Comparison of ENCODE assay signal across 14 cellular contexts in the genomic region with DNA sequence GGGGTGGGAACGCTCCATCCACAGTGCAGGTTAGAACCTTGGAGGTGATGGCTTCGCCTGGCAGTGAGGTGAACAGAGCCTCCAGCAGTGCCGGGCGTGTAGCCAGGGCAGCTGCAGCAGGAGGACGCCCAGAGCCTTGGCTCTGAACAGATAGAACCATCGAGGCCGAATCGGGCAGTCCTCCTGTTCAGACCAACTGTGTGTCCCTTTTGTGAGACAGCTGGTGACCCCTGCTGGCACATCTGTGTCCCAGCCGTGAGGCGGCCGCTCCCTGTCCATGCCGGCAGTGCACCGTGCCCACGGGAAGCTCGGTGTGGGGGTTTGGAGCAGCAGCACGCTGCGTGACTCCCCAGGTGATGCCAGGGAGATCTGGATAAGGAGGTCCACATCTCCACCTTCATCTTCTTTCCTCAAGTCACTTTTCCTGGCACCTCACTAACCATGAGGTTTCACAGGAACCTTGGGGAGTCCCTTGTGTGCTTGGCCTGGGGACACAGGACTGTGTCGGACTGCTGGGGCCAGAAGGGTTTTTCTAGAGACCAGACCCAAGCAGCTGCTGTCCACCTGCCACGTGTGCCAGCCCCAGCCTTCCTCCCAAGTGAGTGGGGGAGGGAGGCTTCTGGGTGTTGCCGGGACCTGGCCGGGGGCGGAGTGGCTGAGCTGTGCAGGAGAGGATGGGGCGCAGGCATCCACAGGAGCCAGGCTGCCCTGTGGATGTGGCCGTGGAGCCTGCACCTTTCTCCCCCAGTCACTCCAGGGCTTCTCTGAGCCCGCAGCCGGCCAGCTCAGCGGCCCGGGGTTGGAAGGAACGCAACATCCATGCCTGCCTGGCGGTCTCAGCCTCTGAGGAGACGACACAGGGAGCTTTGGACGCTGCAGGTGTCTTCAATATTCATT.
DNase-seq lines count a peak whose midpoint lies in the region; ATAC-seq, FAIRE-seq and TF ChIP-seq lines count a peak whose summit lies in the region.
"Had no signal": no experiment of that assay in that cellular context is flagged by ENCODE, and none has a peak within 500 bp of the region (broad histone marks: within the 10 kb centered on the region; RNA-seq: fewer than 3 reads in every experiment).

No MANE protein-coding gene starts in this region.

- H4K20me1 ChIP-seq in astrocyte (ENCODE audit: insufficient read depth, low read length), result peaks cover 77% of the 10 kb centered on the region

- peak overlapping the region; percentile 10 for H3K9ac ChIP-seq in astrocyte (ENCODE audit: low read length)

- H3K9me3 ChIP-seq in A673 (ENCODE audit: low read depth, low read length, poor library complexity, severe bottlenecking) (no peaks in the 10 kb centered on the region), astrocyte (ENCODE audit: insufficient read depth, low read depth, low read length) (no peaks in the 10 kb centered on the region)
- H3K9me3 ChIP-seq in CD4-positive, alpha-beta T cell (ENCODE audit: control insufficient read depth, low read length), result no peaks in the 10 kb centered on the region

- H3K36me3 ChIP-seq in A673 (ENCODE audit: insufficient read depth, low read length, poor library complexity, severe bottlenecking) (peaks cover 5% of the 10 kb centered on the region), H7 (replicated peaks; ENCODE audit: control insufficient read depth, insufficient read depth, low read length) (peaks cover 11% of the 10 kb centered on the region), astrocyte (ENCODE audit: insufficient read depth, low read length) (peaks cover 2% of the 10 kb centered on the region), kidney epithelial cell (ENCODE audit: control insufficient read depth, insufficient read depth, low read length) (no peaks in the 10 kb centered on the region)

- POLR2A ChIA-PET in A673 (lab: Charles Lee; ENCODE audit: low non-redundant PET), result no interaction called here
- POLR2A ChIA-PET in CD4-positive, alpha-beta T cell (lab: Charles Lee), result no interaction called here

- H3K27ac Mint-ChIP-seq in astrocyte (ENCODE audit: unreplicated experiment) (no peak overlapping the region), endothelial cell (ENCODE audit: unreplicated experiment) (no peak overlapping the region)
- no peak overlapping the region for H3K27ac Mint-ChIP-seq in CD4-positive, alpha-beta T cell

- H3K4me3 Mint-ChIP-seq in astrocyte (ENCODE audit: unreplicated experiment), result no peak overlapping the region
- no peak overlapping the region for H3K4me3 Mint-ChIP-seq in endothelial cell (ENCODE audit: unreplicated experiment)
- H3K4me3 Mint-ChIP-seq in CD4-positive, alpha-beta T cell, result no peak overlapping the region
- H3K4me3 Mint-ChIP-seq: CD4-positive, CD25-positive, alpha-beta regulatory T cell had no signal

- H2AFZ ChIP-seq in astrocyte (ENCODE audit: low read depth, low read length), result no peak overlapping the region

- no TSS peak for BruUV-seq in A673 (replicated peaks; lab: Mats Ljungman, UMichigan)

- ATAC-seq in GM18502 (IDR thresholded peaks at IDR 0.05; ENCODE audit: poor library complexity, unreplicated experiment), result no peak
- ATAC-seq in CD4-positive, alpha-beta T cell (ENCODE audit: poor library complexity), result no peak

- peaks cover 12% of the 10 kb centered on the region for H3K36me3 Mint-ChIP-seq in astrocyte (ENCODE audit: low read depth, unreplicated experiment)
- peaks cover 18% of the 10 kb centered on the region for H3K36me3 Mint-ChIP-seq in endothelial cell (ENCODE audit: low read depth, unreplicated experiment)
- H3K36me3 Mint-ChIP-seq in CD4-positive, alpha-beta T cell (ENCODE audit: low read depth), result peaks cover 17% of the 10 kb centered on the region

- H3K4me3 ChIP-seq in A673 (ENCODE audit: low read depth, low read length, poor library complexity, severe bottlenecking), result no peak overlapping the region
- H3K4me3 ChIP-seq in H7 (ENCODE audit: insufficient read depth, low read depth, low read length), result no peak overlapping the region
- no peak overlapping the region for H3K4me3 ChIP-seq in astrocyte (ENCODE audit: insufficient read depth, low read depth, low read length)
- H3K4me3 ChIP-seq in kidney epithelial cell (ENCODE audit: low read depth, low read length), result no peak overlapping the region

- H3K4me2 ChIP-seq in astrocyte (ENCODE audit: low read length), result no peak overlapping the region

- H3K9me3 Mint-ChIP-seq in astrocyte (ENCODE audit: unreplicated experiment) (no peaks in the 10 kb centered on the region), endothelial cell (ENCODE audit: unreplicated experiment) (no peaks in the 10 kb centered on the region)
- H3K9me3 Mint-ChIP-seq in CD4-positive, alpha-beta T cell, result no peaks in the 10 kb centered on the region
- H3K9me3 Mint-ChIP-seq: CD4-positive, CD25-positive, alpha-beta regulatory T cell had no signal

- intact Hi-C loops in A673 (cut with micrococcal nuclease; ENCODE audit: unreplicated experiment), result no loop called here
- intact Hi-C loops in CD4-positive, alpha-beta T cell (cut with DNase I, micrococcal nuclease), result no loop called here

- H3K4me1 Mint-ChIP-seq in astrocyte (ENCODE audit: low read depth, unreplicated experiment) (peaks cover 18% of the 10 kb centered on the region), endothelial cell (ENCODE audit: unreplicated experiment) (peaks cover 11% of the 10 kb centered on the region)
- peaks cover 20% of the 10 kb centered on the region for H3K4me1 Mint-ChIP-seq in CD4-positive, alpha-beta T cell (ENCODE audit: low read depth)

- no peak for FAIRE-seq in astrocyte (lab: Jason Lieb, UNC)
- FAIRE-seq: colon had no signal

- TF ChIP-seq CTCF in A673 (conservative IDR thresholded peaks at IDR 0.05; ENCODE audit: low read depth, low read length), result peak; percentile 25; the same call in 1 of the 2 replicates
- no peak for TF ChIP-seq CTCF in astrocyte (IDR thresholded peaks at IDR 0.05; ENCODE audit: insufficient read depth, low read depth, low read length)
- peak; percentile 19 for TF ChIP-seq CTCF in kidney epithelial cell (IDR thresholded peaks at IDR 0.05; ENCODE audit: insufficient read depth, low read length, poor library complexity, severe bottlenecking)
- no peak for TF ChIP-seq CTCF in endothelial cell (IDR thresholded peaks at IDR 0.05; ENCODE audit: unreplicated experiment)
- no peak for TF ChIP-seq CTCF in CD4-positive, alpha-beta T cell (IDR thresholded peaks at IDR 0.05)

- H3K27me3 ChIP-seq in A673 (replicated peaks; ENCODE audit: insufficient read depth, low read depth, low read length, poor library complexity), result no peaks in the 10 kb centered on the region
- no peaks in the 10 kb centered on the region for H3K27me3 ChIP-seq in H7 (ENCODE audit: control insufficient read depth, insufficient read depth, low read length)
- no peaks in the 10 kb centered on the region for H3K27me3 ChIP-seq in astrocyte (ENCODE audit: insufficient read depth, low read length)
- no peaks in the 10 kb centered on the region for H3K27me3 ChIP-seq in kidney epithelial cell (ENCODE audit: control insufficient read depth, insufficient read depth, low read length)
- no peaks in the 10 kb centered on the region for H3K27me3 ChIP-seq in CD4-positive, alpha-beta T cell (ENCODE audit: control insufficient read depth, insufficient read depth, low read length)

- H3K27ac ChIP-seq in A673 (ENCODE audit: low read depth, low read length, poor library complexity, severe bottlenecking) (no peak overlapping the region), astrocyte (ENCODE audit: low read depth, low read length) (no peak overlapping the region)
- H3K27ac ChIP-seq in CD4-positive, alpha-beta T cell (ENCODE audit: low read depth, low read length), result no peak overlapping the region

- no peaks in the 10 kb centered on the region for H3K27me3 Mint-ChIP-seq in astrocyte (ENCODE audit: low read depth, unreplicated experiment)
- peaks cover 7% of the 10 kb centered on the region for H3K27me3 Mint-ChIP-seq in endothelial cell (ENCODE audit: unreplicated experiment)
- H3K27me3 Mint-ChIP-seq in CD4-positive, alpha-beta T cell, result no peaks in the 10 kb centered on the region
- H3K27me3 Mint-ChIP-seq: CD4-positive, CD25-positive, alpha-beta regulatory T cell had no signal

- H3K4me1 ChIP-seq in A673 (ENCODE audit: insufficient read depth, low read length, poor library complexity, severe bottlenecking) (no peaks in the 10 kb centered on the region), astrocyte (ENCODE audit: insufficient read depth, low read length) (peaks cover 30% of the 10 kb centered on the region)

- H3K79me2 ChIP-seq in astrocyte (ENCODE audit: insufficient read depth, low read length), result peaks cover 38% of the 10 kb centered on the region

- DNase-seq in A673 (ENCODE audit: low spot score), result no peak
- DNase-seq in H7, result peak; percentile 75
- DNase-seq in astrocyte (ENCODE audit: low read depth), result no peak
- no peak for DNase-seq in kidney epithelial cell (ENCODE audit: low read depth)
- DNase-seq in endothelial cell (ENCODE audit: low spot score), result no peak
- no peak for DNase-seq in amniotic stem cell (lab: John Stamatoyannopoulos, UW)
- no peak for DNase-seq in CD4-positive, alpha-beta T cell
- DNase-seq: activated CD4-positive, alpha-beta T cell treated with anti-CD3 and anti-CD28 coated beads for 1 hour; activated gamma-delta T cell; CD4-positive, CD25-positive, alpha-beta regulatory T cell; NCI-H2107; RPMI8226 had no signal

- CTCF ChIA-PET in A673 (lab: Charles Lee), result no interaction called here
- CTCF ChIA-PET in CD4-positive, alpha-beta T cell (lab: Charles Lee), result no interaction called here

Comparison
In these comparisons a context has a peak if more than half of its experiments do, and no peak if none do; other contexts are left out.
1. CTCF ChIP-seq: peak in A673 (single experiment) and kidney epithelial cell (single experiment); none in astrocyte (single experiment), endothelial cell (single experiment) and CD4-positive, alpha-beta T cell (single experiment).